Comparison of ENCODE assay signal across 1 cellular context in genomic region chr4:156941940-156942548, GRCh38.
TF ChIP-seq lines count a peak whose summit lies in the region.

No MANE protein-coding gene starts in this region.

TF ChIP-seq in HEK293, 187 proteins besides CTCF, POLR2A, EP300 and RAD21 (continued from another document and continues in another):
- TF ChIP-seq ZNF518A (tag by site-specific recombination; conservative IDR thresholded peaks at IDR 0.05; ENCODE audit: low read depth) (no peak), ZNF138 (tag by site-specific recombination; IDR thresholded peaks at IDR 0.05; ENCODE audit: borderline replicate concordance) (no peak), TCF7L2 (IDR thresholded peaks at IDR 0.05; ENCODE audit: borderline replicate concordance, low read depth, low read length) (peak; percentile 84), ZNF394 (tag by site-specific recombination; IDR thresholded peaks at IDR 0.05; ENCODE audit: borderline replicate concordance) (no peak), ZNF629 (tag by site-specific recombination; IDR thresholded peaks at IDR 0.05) (peak; percentile 34; the same call in 1 of the 2 replicates), ZNF544 (tag by site-specific recombination; IDR thresholded peaks at IDR 0.05) (no peak), ZNF341 (tag by site-specific recombination; IDR thresholded peaks at IDR 0.05; ENCODE audit: low read depth) (0 out of 2 replicates have a peak, but pooled peaks have one; percentile 12), GFI1B (tag by site-specific recombination; IDR thresholded peaks at IDR 0.05) (no peak), ZNF311 (tag by site-specific recombination; IDR thresholded peaks at IDR 0.05; ENCODE audit: borderline replicate concordance) (no peak), ZEB2 (tag by site-specific recombination; IDR thresholded peaks at IDR 0.05) (peak; percentile 56; the same call in 1 of the 2 replicates), ZBTB26 (tag by site-specific recombination; optimal IDR thresholded peaks at IDR 0.05) (no peak), ZNF274 (IDR thresholded peaks at IDR 0.05; ENCODE audit: low read length) (no peak), ZNF274 (tag by site-specific recombination; IDR thresholded peaks at IDR 0.05; ENCODE audit: borderline replicate concordance) (no peak), ZBTB6 (tag by site-specific recombination; IDR thresholded peaks at IDR 0.05) (0 out of 2 replicates have a peak, but pooled peaks have one; percentile 17), KLF9 (tag by site-specific recombination; IDR thresholded peaks at IDR 0.05; ENCODE audit: low read depth) (no peak), GLI4 (tag by site-specific recombination; IDR thresholded peaks at IDR 0.05) (no peak), SP2 (tag by site-specific recombination; IDR thresholded peaks at IDR 0.05) (no peak), ZNF366 (tag by site-specific recombination; conservative IDR thresholded peaks at IDR 0.05) (peak; percentile 61; the same call in 1 of the 2 replicates), ZNF112 (tag by site-specific recombination; IDR thresholded peaks at IDR 0.05) (no peak), ZSCAN23 (tag by site-specific recombination; IDR thresholded peaks at IDR 0.05) (no peak), OSR2 (tag by site-specific recombination; IDR thresholded peaks at IDR 0.05) (no peak), ZNF501 (tag by site-specific recombination; IDR thresholded peaks at IDR 0.05) (no peak), MZF1 (tag by site-specific recombination; IDR thresholded peaks at IDR 0.05; ENCODE audit: borderline replicate concordance) (no peak), SETDB1 (IDR thresholded peaks at IDR 0.05; ENCODE audit: insufficient read length, low read length) (no peak), KLF7 (tag by site-specific recombination; IDR thresholded peaks at IDR 0.05; ENCODE audit: borderline replicate concordance) (no peak), KLF8 (tag by site-specific recombination; IDR thresholded peaks at IDR 0.05) (no peak), YY1 (tag by site-specific recombination; IDR thresholded peaks at IDR 0.05) (no peak), ZNF335 (tag by site-specific recombination; conservative IDR thresholded peaks at IDR 0.05) (peak; percentile 50), GLIS1 (tag by site-specific recombination; IDR thresholded peaks at IDR 0.05) (no peak; the same call in 1 of the 2 replicates), ZSCAN30 (tag by site-specific recombination; IDR thresholded peaks at IDR 0.05) (0 out of 2 replicates have a peak, but pooled peaks have one; percentile 39), ZNF558 (tag by site-specific recombination; IDR thresholded peaks at IDR 0.05) (no peak), PRDM6 (tag by site-specific recombination; IDR thresholded peaks at IDR 0.05) (peak; percentile 73), IKZF3 (tag by site-specific recombination; IDR thresholded peaks at IDR 0.05) (peak; percentile 50; the same call in 1 of the 2 replicates), BCL6B (tag by site-specific recombination; IDR thresholded peaks at IDR 0.05) (no peak), ZBTB20 (tag by site-specific recombination; IDR thresholded peaks at IDR 0.05) (0 out of 2 replicates have a peak, but pooled peaks have one; percentile 34), ZNF521 (tag by site-specific recombination; IDR thresholded peaks at IDR 0.05) (no peak), ZNF223 (tag by site-specific recombination; IDR thresholded peaks at IDR 0.05) (no peak), MEIS1 (CRISPR knock-in tag; IDR thresholded peaks at IDR 0.05; ENCODE audit: borderline replicate concordance) (no peak), ZNF701 (tag by site-specific recombination; IDR thresholded peaks at IDR 0.05) (no peak), PRDM1 (tag by site-specific recombination; IDR thresholded peaks at IDR 0.05) (no peak), ZNF677 (tag by site-specific recombination; IDR thresholded peaks at IDR 0.05) (no peak)
- TF ChIP-seq, protein P1, sequence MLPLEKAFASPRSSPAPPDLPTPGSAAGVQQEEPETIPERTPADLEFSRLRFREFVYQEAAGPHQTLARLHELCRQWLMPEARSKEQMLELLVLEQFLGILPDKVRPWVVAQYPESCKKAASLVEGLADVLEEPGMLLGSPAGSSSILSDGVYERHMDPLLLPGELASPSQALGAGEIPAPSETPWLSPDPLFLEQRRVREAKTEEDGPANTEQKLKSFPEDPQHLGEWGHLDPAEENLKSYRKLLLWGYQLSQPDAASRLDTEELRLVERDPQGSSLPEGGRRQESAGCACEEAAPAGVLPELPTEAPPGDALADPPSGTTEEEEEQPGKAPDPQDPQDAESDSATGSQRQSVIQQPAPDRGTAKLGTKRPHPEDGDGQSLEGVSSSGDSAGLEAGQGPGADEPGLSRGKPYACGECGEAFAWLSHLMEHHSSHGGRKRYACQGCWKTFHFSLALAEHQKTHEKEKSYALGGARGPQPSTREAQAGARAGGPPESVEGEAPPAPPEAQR (tag by site-specific recombination; IDR thresholded peaks at IDR 0.05): no peak
- TF ChIP-seq, protein P2, sequence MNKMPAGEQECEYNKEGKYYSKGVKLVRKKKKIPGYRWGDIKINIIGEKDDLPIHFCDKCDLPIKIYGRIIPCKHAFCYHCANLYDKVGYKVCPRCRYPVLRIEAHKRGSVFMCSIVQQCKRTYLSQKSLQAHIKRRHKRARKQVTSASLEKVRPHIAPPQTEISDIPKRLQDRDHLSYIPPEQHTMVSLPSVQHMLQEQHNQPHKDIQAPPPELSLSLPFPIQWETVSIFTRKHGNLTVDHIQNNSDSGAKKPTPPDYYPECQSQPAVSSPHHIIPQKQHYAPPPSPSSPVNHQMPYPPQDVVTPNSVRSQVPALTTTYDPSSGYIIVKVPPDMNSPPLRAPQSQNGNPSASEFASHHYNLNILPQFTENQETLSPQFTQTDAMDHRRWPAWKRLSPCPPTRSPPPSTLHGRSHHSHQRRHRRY (tag by site-specific recombination; IDR thresholded peaks at IDR 0.05): no peak
- TF ChIP-seq, protein P3, sequence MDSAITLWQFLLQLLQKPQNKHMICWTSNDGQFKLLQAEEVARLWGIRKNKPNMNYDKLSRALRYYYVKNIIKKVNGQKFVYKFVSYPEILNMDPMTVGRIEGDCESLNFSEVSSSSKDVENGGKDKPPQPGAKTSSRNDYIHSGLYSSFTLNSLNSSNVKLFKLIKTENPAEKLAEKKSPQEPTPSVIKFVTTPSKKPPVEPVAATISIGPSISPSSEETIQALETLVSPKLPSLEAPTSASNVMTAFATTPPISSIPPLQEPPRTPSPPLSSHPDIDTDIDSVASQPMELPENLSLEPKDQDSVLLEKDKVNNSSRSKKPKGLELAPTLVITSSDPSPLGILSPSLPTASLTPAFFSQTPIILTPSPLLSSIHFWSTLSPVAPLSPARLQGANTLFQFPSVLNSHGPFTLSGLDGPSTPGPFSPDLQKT (IDR thresholded peaks at IDR 0.05; ENCODE audit: borderline replicate concordance, low read depth, low read length): no peak
- TF ChIP-seq, protein P4, sequence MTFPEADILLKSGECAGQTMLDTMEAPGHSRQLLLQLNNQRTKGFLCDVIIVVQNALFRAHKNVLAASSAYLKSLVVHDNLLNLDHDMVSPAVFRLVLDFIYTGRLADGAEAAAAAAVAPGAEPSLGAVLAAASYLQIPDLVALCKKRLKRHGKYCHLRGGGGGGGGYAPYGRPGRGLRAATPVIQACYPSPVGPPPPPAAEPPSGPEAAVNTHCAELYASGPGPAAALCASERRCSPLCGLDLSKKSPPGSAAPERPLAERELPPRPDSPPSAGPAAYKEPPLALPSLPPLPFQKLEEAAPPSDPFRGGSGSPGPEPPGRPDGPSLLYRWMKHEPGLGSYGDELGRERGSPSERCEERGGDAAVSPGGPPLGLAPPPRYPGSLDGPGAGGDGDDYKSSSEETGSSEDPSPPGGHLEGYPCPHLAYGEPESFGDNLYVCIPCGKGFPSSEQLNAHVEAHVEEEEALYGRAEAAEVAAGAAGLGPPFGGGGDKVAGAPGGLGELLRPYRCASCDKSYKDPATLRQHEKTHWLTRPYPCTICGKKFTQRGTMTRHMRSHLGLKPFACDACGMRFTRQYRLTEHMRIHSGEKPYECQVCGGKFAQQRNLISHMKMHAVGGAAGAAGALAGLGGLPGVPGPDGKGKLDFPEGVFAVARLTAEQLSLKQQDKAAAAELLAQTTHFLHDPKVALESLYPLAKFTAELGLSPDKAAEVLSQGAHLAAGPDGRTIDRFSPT (tag by site-specific recombination; IDR thresholded peaks at IDR 0.05): 0 out of 2 replicates have a peak, but pooled peaks have one; percentile 43
